11 cellular contexts compared by ENCODE assay signal in genomic region chr20:24948396-24948938, GRCh38. TPM values are rescaled to one million over a fixed set of nuclear protein-coding genes. Genes with fewer than 3 reads are reported as not detected.
A peak's percentile ranks its signal among the peaks of the same experiment; 100 is the strongest.
DNase-seq lines count a peak whose midpoint lies in the region; ATAC-seq and TF ChIP-seq lines count a peak whose summit lies in the region.
"Not testable (repeated sequence)": the region's sequence is repeated elsewhere in the genome, so short reads cannot be mapped to it uniquely, and the experiment has no call there.
"Had no signal": no experiment of that assay in that cellular context is flagged by ENCODE, and none has a peak within 500 bp of the region (broad histone marks: within the 10 kb centered on the region; RNA-seq: fewer than 3 reads in every experiment).

No MANE protein-coding gene starts in this region.

- POLR2A ChIA-PET in activated CD8-positive, alpha-beta T cell treated with anti-CD3 and anti-CD28 coated beads, Interleukin-2, amount 10 ng/mL, durations not matched to agents 7 days and 5 days (lab: Charles Lee): not testable (repeated sequence)
- POLR2A ChIA-PET in activated naive CD8-positive, alpha-beta T cell treated with anti-CD3 and anti-CD28 coated beads, Interleukin-2, amount 10 ng/mL, durations not matched to agents 7 days and 5 days (lab: Charles Lee): interaction anchor here (0.9 to 2.6 kb wide), 5 partner anchors 15 to 659 kb away, joined by 3 to 19 read pairs (median 10); partner anchors contain the start of genes ACSS1 and APMAP
- POLR2A ChIA-PET in naive thymus-derived CD8-positive, alpha-beta T cell (lab: Charles Lee): interaction anchor here (1.0 kb wide), 1 partner anchor 17 kb away, joined by 3 read pairs; no protein-coding TSS in a partner anchor

- TF ChIP-seq CTCF in DND-41 (IDR thresholded peaks at IDR 0.05; ENCODE audit: borderline replicate concordance, extremely low read depth, low read length, poor library complexity, severe bottlenecking): not testable (repeated sequence)

- H3K4me2 ChIP-seq in BLaER1 (peak overlapping the region; percentile 97), DND-41 (ENCODE audit: insufficient read depth, low read length) (peak overlapping the region; percentile 50; the same call in 1 of the 2 replicates)

- not testable (repeated sequence) for DNase-seq in DND-41; T-helper 17 cell; naive thymus-derived CD8-positive, alpha-beta T cell
- DNase-seq in activated CD8-positive, alpha-beta T cell treated with anti-CD3 and anti-CD28 coated beads, Interleukin-2, amount 10 ng/mL, durations not matched to agents 7 days and 5 days: peak; percentile 12
- DNase-seq in activated naive CD8-positive, alpha-beta T cell treated with anti-CD3 and anti-CD28 coated beads, Interleukin-2, amount 10 ng/mL, durations not matched to agents 7 days and 5 days: peak; percentile 29

- not testable (repeated sequence) for H3K36me3 Mint-ChIP-seq in T-helper 17 cell (ENCODE audit: low read depth); activated T-helper 17 cell treated with anti-CD3 and anti-CD28 coated beads, Interleukin-2, amount 50 U/mL, for 72 hours (ENCODE audit: low read depth)
- H3K36me3 Mint-ChIP-seq in activated CD8-positive, alpha-beta T cell treated with anti-CD3 and anti-CD28 coated beads, Interleukin-2, amount 10 ng/mL, durations not matched to agents 7 days and 5 days (ENCODE audit: low read depth): peaks cover 57% of the 10 kb centered on the region
- peaks cover 41% of the 10 kb centered on the region for H3K36me3 Mint-ChIP-seq in activated naive CD8-positive, alpha-beta T cell treated with anti-CD3 and anti-CD28 coated beads, Interleukin-2, amount 10 ng/mL, durations not matched to agents 7 days and 5 days
- peaks cover 0 to 28% (median 19%) of the 10 kb centered on the region in 3 donors for H3K36me3 Mint-ChIP-seq in naive thymus-derived CD8-positive, alpha-beta T cell
- H3K36me3 Mint-ChIP-seq in stimulated activated naive CD8-positive, alpha-beta T cell treated with anti-CD3 and anti-CD28 coated beads, Interleukin-15, Interleukin-2, amounts not matched to agents 100 ng/mL and 50 ng/mL, for 24 hours (ENCODE audit: low read depth): peaks cover 49% of the 10 kb centered on the region

- H3K4me1 ChIP-seq in BLaER1 (peaks cover 51% of the 10 kb centered on the region), DND-41 (ENCODE audit: insufficient read depth, low read length) (peaks cover 15% of the 10 kb centered on the region)

- H3K27me3 ChIP-seq in BLaER1; DND-41 (ENCODE audit: insufficient read depth, low read length, poor library complexity): not testable (repeated sequence)

- not testable (repeated sequence) for H3K9ac ChIP-seq in BLaER1; DND-41 (ENCODE audit: low read depth, low read length)

- H4K20me1 ChIP-seq in BLaER1; DND-41 (ENCODE audit: insufficient read depth, low read length): not testable (repeated sequence)

- H3K27ac Mint-ChIP-seq in T-helper 17 cell: peak overlapping the region; percentile 83
- H3K27ac Mint-ChIP-seq in activated CD8-positive, alpha-beta T cell treated with anti-CD3 and anti-CD28 coated beads, Interleukin-2, amount 10 ng/mL, durations not matched to agents 7 days and 5 days: peak overlapping the region; percentile 98
- H3K27ac Mint-ChIP-seq in activated T-helper 17 cell treated with anti-CD3 and anti-CD28 coated beads, Interleukin-2, amount 50 U/mL, for 72 hours: peak overlapping the region; percentile 95
- peak overlapping the region; percentile 99 for H3K27ac Mint-ChIP-seq in activated naive CD8-positive, alpha-beta T cell treated with anti-CD3 and anti-CD28 coated beads, Interleukin-2, amount 10 ng/mL, durations not matched to agents 7 days and 5 days
- peak overlapping the region; percentile 61 to 95 (median 90) for H3K27ac Mint-ChIP-seq in naive thymus-derived CD8-positive, alpha-beta T cell
- H3K27ac Mint-ChIP-seq in stimulated activated naive CD8-positive, alpha-beta T cell treated with anti-CD3 and anti-CD28 coated beads, Interleukin-15, Interleukin-2, amounts not matched to agents 100 ng/mL and 50 ng/mL, for 24 hours: peak overlapping the region; percentile 98

- not testable (repeated sequence) for H3K36me3 ChIP-seq in BLaER1; DND-41 (ENCODE audit: insufficient read depth, low read length)

- CTCF ChIA-PET in activated CD8-positive, alpha-beta T cell treated with anti-CD3 and anti-CD28 coated beads, Interleukin-2, amount 10 ng/mL, durations not matched to agents 7 days and 5 days (lab: Charles Lee): interaction anchor here (7.1 kb wide), 1 partner anchor 17 kb away, joined by 39 read pairs; no protein-coding TSS in a partner anchor

- H3K4me3 ChIP-seq in BLaER1: peak overlapping the region; percentile 72; the same call in 1 of the 2 replicates
- not testable (repeated sequence) for H3K4me3 ChIP-seq in DND-41 (ENCODE audit: low read depth in 1 of 2, low read length in 2 of 2)

- H2AFZ ChIP-seq in DND-41 (ENCODE audit: low read depth, low read length): 0 out of 2 replicates have a peak overlapping the region, but pooled peaks have one; percentile 0

- H3K9me3 Mint-ChIP-seq in activated CD8-positive, alpha-beta T cell treated with anti-CD3 and anti-CD28 coated beads, Interleukin-2, amount 10 ng/mL, durations not matched to agents 7 days and 5 days (ENCODE audit: insufficient read depth): peaks cover 32% of the 10 kb centered on the region
- not testable (repeated sequence) for H3K9me3 Mint-ChIP-seq in activated T-helper 17 cell treated with anti-CD3 and anti-CD28 coated beads, Interleukin-2, amount 50 U/mL, for 72 hours
- H3K9me3 Mint-ChIP-seq in activated naive CD8-positive, alpha-beta T cell treated with anti-CD3 and anti-CD28 coated beads, Interleukin-2, amount 10 ng/mL, durations not matched to agents 7 days and 5 days: peaks cover 38% of the 10 kb centered on the region
- peaks cover 6 to 42% (median 29%) of the 10 kb centered on the region in 9 donors for H3K9me3 Mint-ChIP-seq in naive thymus-derived CD8-positive, alpha-beta T cell
- H3K9me3 Mint-ChIP-seq in stimulated activated naive CD8-positive, alpha-beta T cell treated with anti-CD3 and anti-CD28 coated beads, Interleukin-15, Interleukin-2, amounts not matched to agents 100 ng/mL and 50 ng/mL, for 24 hours: peaks cover 32% of the 10 kb centered on the region

- peak overlapping the region; percentile 80 for H3K4me3 Mint-ChIP-seq in T-helper 17 cell
- peak overlapping the region; percentile 83 for H3K4me3 Mint-ChIP-seq in activated CD8-positive, alpha-beta T cell treated with anti-CD3 and anti-CD28 coated beads, Interleukin-2, amount 10 ng/mL, durations not matched to agents 7 days and 5 days
- peak overlapping the region; percentile 85 for H3K4me3 Mint-ChIP-seq in activated T-helper 17 cell treated with anti-CD3 and anti-CD28 coated beads, Interleukin-2, amount 50 U/mL, for 72 hours
- H3K4me3 Mint-ChIP-seq in activated naive CD8-positive, alpha-beta T cell treated with anti-CD3 and anti-CD28 coated beads, Interleukin-2, amount 10 ng/mL, durations not matched to agents 7 days and 5 days: peak overlapping the region; percentile 87
- peak overlapping the region; percentile 30 to 90 (median 68) for H3K4me3 Mint-ChIP-seq in naive thymus-derived CD8-positive, alpha-beta T cell
- peak overlapping the region; percentile 92 for H3K4me3 Mint-ChIP-seq in stimulated activated naive CD8-positive, alpha-beta T cell treated with anti-CD3 and anti-CD28 coated beads, Interleukin-15, Interleukin-2, amounts not matched to agents 100 ng/mL and 50 ng/mL, for 24 hours

- peaks cover 28% of the 10 kb centered on the region for H3K4me1 Mint-ChIP-seq in T-helper 17 cell
- H3K4me1 Mint-ChIP-seq in activated CD8-positive, alpha-beta T cell treated with anti-CD3 and anti-CD28 coated beads, Interleukin-2, amount 10 ng/mL, durations not matched to agents 7 days and 5 days (ENCODE audit: low read depth): peaks cover 69% of the 10 kb centered on the region
- peaks cover 29% of the 10 kb centered on the region for H3K4me1 Mint-ChIP-seq in activated T-helper 17 cell treated with anti-CD3 and anti-CD28 coated beads, Interleukin-2, amount 50 U/mL, for 72 hours
- peaks cover 45% of the 10 kb centered on the region for H3K4me1 Mint-ChIP-seq in activated naive CD8-positive, alpha-beta T cell treated with anti-CD3 and anti-CD28 coated beads, Interleukin-2, amount 10 ng/mL, durations not matched to agents 7 days and 5 days
- H3K4me1 Mint-ChIP-seq in naive thymus-derived CD8-positive, alpha-beta T cell: peaks cover 10 to 53% (median 33%) of the 10 kb centered on the region in 4 donors
- H3K4me1 Mint-ChIP-seq in stimulated activated naive CD8-positive, alpha-beta T cell treated with anti-CD3 and anti-CD28 coated beads, Interleukin-15, Interleukin-2, amounts not matched to agents 100 ng/mL and 50 ng/mL, for 24 hours (ENCODE audit: low read depth): peaks cover 60% of the 10 kb centered on the region

- not testable (repeated sequence) for H3K79me2 ChIP-seq in DND-41 (ENCODE audit: insufficient read depth, low read length)

- ATAC-seq in DND-41 (ENCODE audit: insufficient read depth, low read depth): peak; percentile 6; the same call in 1 of the 3 replicates
- ATAC-seq in T-helper 17 cell; activated CD8-positive, alpha-beta T cell treated with anti-CD3 and anti-CD28 coated beads, Interleukin-2, amount 10 ng/mL, durations not matched to agents 7 days and 5 days; activated T-helper 17 cell treated with anti-CD3 and anti-CD28 coated beads, Interleukin-2, amount 50 U/mL, for 72 hours (replicated peaks); activated naive CD8-positive, alpha-beta T cell treated with anti-CD3 and anti-CD28 coated beads, Interleukin-2, amount 10 ng/mL, durations not matched to agents 7 days and 5 days (ENCODE audit: low read depth); naive thymus-derived CD8-positive, alpha-beta T cell: not testable (repeated sequence)

- H3K27me3 Mint-ChIP-seq in T-helper 17 cell; activated CD8-positive, alpha-beta T cell treated with anti-CD3 and anti-CD28 coated beads, Interleukin-2, amount 10 ng/mL, durations not matched to agents 7 days and 5 days (ENCODE audit: low read depth); activated T-helper 17 cell treated with anti-CD3 and anti-CD28 coated beads, Interleukin-2, amount 50 U/mL, for 72 hours; activated naive CD8-positive, alpha-beta T cell treated with anti-CD3 and anti-CD28 coated beads, Interleukin-2, amount 10 ng/mL, durations not matched to agents 7 days and 5 days; naive thymus-derived CD8-positive, alpha-beta T cell; stimulated activated naive CD8-positive, alpha-beta T cell treated with anti-CD3 and anti-CD28 coated beads, Interleukin-15, Interleukin-2, amounts not matched to agents 100 ng/mL and 50 ng/mL, for 24 hours: not testable (repeated sequence)

- H3K27ac ChIP-seq in BLaER1: peak overlapping the region; percentile 92
- peak overlapping the region; percentile 68 for H3K27ac ChIP-seq in DND-41 (ENCODE audit: low read length)

- peaks cover 43% of the 10 kb centered on the region for H3K9me3 ChIP-seq in BLaER1
- H3K9me3 ChIP-seq in DND-41 (ENCODE audit: insufficient read depth, low read length, severe bottlenecking); T-helper 17 cell (ENCODE audit: control insufficient read depth, low read length, poor library complexity, severe bottlenecking): not testable (repeated sequence)

RNA-seq across cellular contexts. Expression of gene CST7, which starts 0.6 kb away (rescaled TPM):
- total RNA-seq in T-helper 17 cell: 10 to 100 TPM; 10.7 to 22.8 TPM
- 10 to 100 TPM; 43.9 to 47.5 TPM for total RNA-seq in activated CD8-positive, alpha-beta T cell treated with anti-CD3 and anti-CD28 coated beads, Interleukin-2, amount 10 ng/mL, durations not matched to agents 7 days and 5 days
- total RNA-seq in activated T-helper 17 cell treated with anti-CD3 and anti-CD28 coated beads, Interleukin-2, amount 50 U/mL, for 72 hours: 10 to 100 TPM; 38.2 to 41.7 TPM
- total RNA-seq in activated naive CD8-positive, alpha-beta T cell treated with anti-CD3 and anti-CD28 coated beads, Interleukin-2, amount 10 ng/mL, durations not matched to agents 7 days and 5 days: 10 to 100 TPM; 92.0 to 92.4 TPM
- total RNA-seq in naive thymus-derived CD8-positive, alpha-beta T cell: 1 to 10 TPM; 5.5 to 6.6 TPM
- polyA plus RNA-seq in naive thymus-derived CD8-positive, alpha-beta T cell: 100 to 1,000 TPM in 1 of 3 donors, 10 to 100 TPM in 2; 13.3 to 581 (median 21.3) TPM
- total RNA-seq: GM23248, MCF 10A, OCI-LY7 had no signal
- polyA plus RNA-seq: GM23248 had no signal

RNA-seq across cellular contexts. Expression of gene APMAP, which starts 44.1 kb away (rescaled TPM):
- 10 to 100 TPM; 24.6 to 26.2 TPM for total RNA-seq in T-helper 17 cell
- 10 to 100 TPM; 43.2 to 44.0 TPM for total RNA-seq in activated CD8-positive, alpha-beta T cell treated with anti-CD3 and anti-CD28 coated beads, Interleukin-2, amount 10 ng/mL, durations not matched to agents 7 days and 5 days
- 10 to 100 TPM; 30.7 to 49.4 TPM for total RNA-seq in activated T-helper 17 cell treated with anti-CD3 and anti-CD28 coated beads, Interleukin-2, amount 50 U/mL, for 72 hours
- 10 to 100 TPM; 60.7 to 64.6 TPM for total RNA-seq in activated naive CD8-positive, alpha-beta T cell treated with anti-CD3 and anti-CD28 coated beads, Interleukin-2, amount 10 ng/mL, durations not matched to agents 7 days and 5 days
- total RNA-seq in naive thymus-derived CD8-positive, alpha-beta T cell: 10 to 100 TPM; 46.0 to 46.2 TPM
- polyA plus RNA-seq in naive thymus-derived CD8-positive, alpha-beta T cell: 100 to 1,000 TPM in 1 of 3 donors, 10 to 100 TPM in 2; 74.5 to 234 (median 81.7) TPM
